Comparison of ENCODE assay signal across 17 cellular contexts in genomic region chr5:122720347-122720746, GRCh38. TPM values are rescaled to one million over a fixed set of nuclear protein-coding genes. Genes with fewer than 3 reads are reported as not detected.
DNase-seq lines count a peak whose midpoint lies in the region; ATAC-seq, FAIRE-seq and TF ChIP-seq lines count a peak whose summit lies in the region.
"Had no signal": no experiment of that assay in that cellular context is flagged by ENCODE, and none has a peak within 500 bp of the region (broad histone marks: within the 10 kb centered on the region; RNA-seq: fewer than 3 reads in every experiment).

No MANE protein-coding gene starts in this region.

- FAIRE-seq in HTR-8/SVneo (lab: Jason Lieb, UNC) = no peak
- FAIRE-seq: K562 had no signal

- ATAC-seq in GM18502 (IDR thresholded peaks at IDR 0.05; ENCODE audit: poor library complexity, unreplicated experiment) (peak; percentile 38), GM18868 (IDR thresholded peaks at IDR 0.05; ENCODE audit: unreplicated experiment) (peak; percentile 38), GM21529 (IDR thresholded peaks at IDR 0.05; ENCODE audit: unreplicated experiment) (peak; percentile 29), HG03457 (IDR thresholded peaks at IDR 0.05; ENCODE audit: unreplicated experiment) (peak; percentile 37), heart left ventricle (no peak), HG02870 (IDR thresholded peaks at IDR 0.05; ENCODE audit: unreplicated experiment) (no peak)
- ATAC-seq: CD8-positive, alpha-beta T cell; HCT116; K562 had no signal

- TF ChIP-seq POLR2A in heart left ventricle (IDR thresholded peaks at IDR 0.05) = no peak

- no peak overlapping the region for H3K4me3 ChIP-seq in heart left ventricle
- H3K4me3 ChIP-seq: K562 had no signal

- no peak for TF ChIP-seq CTCF in heart left ventricle (IDR thresholded peaks at IDR 0.05)

- intact Hi-C loops in heart left ventricle (cut with DNase I) = no loop called here

- no peak overlapping the region for H3K27ac ChIP-seq in heart left ventricle
- H3K27ac ChIP-seq: 22Rv1, HL-60 had no signal

- DNase-seq in heart left ventricle (no peak), HTR-8/SVneo (ENCODE audit: insufficient read length, low spot score) (no peak)
- no peak for DNase-seq in stimulated activated CD4-positive, alpha-beta T cell treated with anti-CD3 and anti-CD28 coated beads, Interleukin-1b, Interleukin-23, amount 100 ng/mL, for 48 hours
- DNase-seq: Caco-2; CD8-positive, alpha-beta T cell; DND-41; GDM1; Karpas-422 had no signal

- H3K9me3 ChIP-seq in heart left ventricle = no peaks in the 10 kb centered on the region
- H3K9me3 ChIP-seq: Caco-2 had no signal

- no peaks in the 10 kb centered on the region for H3K36me3 ChIP-seq in heart left ventricle

- H3K27me3 ChIP-seq in heart left ventricle = peaks cover 0 to 5% (median 0%) of the 10 kb centered on the region in 9 donors

- H3K4me1 ChIP-seq in heart left ventricle = peaks cover 0 to 14% (median 0%) of the 10 kb centered on the region in 12 donors
- H3K4me1 ChIP-seq: Caco-2 had no signal

- WGBS in heart left ventricle, 4 donors = 90 to 96% (median 93%) methylated on average over 1 of the region's 1 CpG

RNA-seq across cellular contexts. Expression of gene SNX2, which starts 54.5 kb away (rescaled TPM):
- 10 to 100 TPM; 21.5 to 67.3 (median 35.7) TPM for total RNA-seq in heart left ventricle
- 10 to 100 TPM; 16.2 to 33.2 TPM for polyA plus RNA-seq in heart left ventricle

Comparison
In these comparisons a context has a peak if more than half of its experiments do, and no peak if none do; other contexts are left out.
1. ATAC-seq: peak in GM18502 (single experiment), GM18868 (single experiment), GM21529 (single experiment) and HG03457 (single experiment); none in heart left ventricle (0 of 4) and HG02870 (single experiment).